19 cellular contexts compared by ENCODE assay signal in the genomic region with DNA sequence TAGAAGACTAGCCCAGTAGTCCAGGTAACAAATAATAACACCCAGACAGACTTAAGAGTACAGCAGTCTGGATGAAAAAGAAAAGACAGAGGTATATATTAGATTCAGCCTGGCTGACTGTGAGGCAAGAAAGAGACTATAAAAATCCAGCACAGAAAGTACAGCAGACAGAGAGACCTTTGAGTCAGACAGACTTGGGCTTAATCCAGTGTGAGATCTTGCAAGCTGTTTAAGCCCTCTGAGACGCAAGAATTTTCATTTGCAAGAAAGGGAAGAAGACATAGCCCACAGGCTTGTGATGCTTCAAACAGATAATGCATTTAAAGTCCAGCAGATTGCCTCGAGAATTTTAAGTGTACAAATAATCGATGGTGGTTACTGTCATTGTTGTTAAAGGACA.
DNase-seq lines count a peak whose midpoint lies in the region; ATAC-seq, FAIRE-seq and TF ChIP-seq lines count a peak whose summit lies in the region.
"Had no signal": no experiment of that assay in that cellular context is flagged by ENCODE, and none has a peak within 500 bp of the region (broad histone marks: within the 10 kb centered on the region; RNA-seq: fewer than 3 reads in every experiment).

No MANE protein-coding gene starts in this region.

- no peak overlapping the region for H3K4me3 Mint-ChIP-seq in astrocyte (ENCODE audit: unreplicated experiment)
- H3K4me3 Mint-ChIP-seq: nephron had no signal

- H3K4me1 Mint-ChIP-seq in astrocyte (ENCODE audit: low read depth, unreplicated experiment) = peaks cover 14% of the 10 kb centered on the region
- H3K4me1 Mint-ChIP-seq: nephron had no signal

- H3K4me3 ChIP-seq in astrocyte (ENCODE audit: insufficient read depth, low read depth, low read length) = no peak overlapping the region
- H3K4me3 ChIP-seq: cardiac muscle cell, HAP-1, skin epidermis, tibial nerve had no signal

- H3K9me3 ChIP-seq in astrocyte (ENCODE audit: insufficient read depth, low read depth, low read length) = no peaks in the 10 kb centered on the region
- H3K9me3 ChIP-seq: HAP-1, tibial nerve had no signal

- H3K27ac ChIP-seq in astrocyte (ENCODE audit: low read depth, low read length) = no peak overlapping the region
- H3K27ac ChIP-seq: cardiac muscle cell, skin epidermis, tibial nerve had no signal

- DNase-seq in NCI-H82 (lab: John Stamatoyannopoulos, UW) = peak; percentile 78
- peak; percentile 53 for DNase-seq in astrocyte (ENCODE audit: low read depth)
- DNase-seq in inferior parietal cortex (ENCODE audit: extremely low spot score) = peak; percentile 59
- peak; percentile 47 for DNase-seq in stromal cell of bone marrow (ENCODE audit: low read depth)
- DNase-seq in activated effector memory CD4-positive, alpha-beta T cell treated with Interleukin-2 at 50 U/mL for 16 hours = no peak
- DNase-seq in DMS79 (lab: John Stamatoyannopoulos, UW) = no peak
- DNase-seq: activated CD4-positive, alpha-beta T cell treated with anti-CD3 and anti-CD28 coated beads for 4 hours; dermis blood vessel endothelial cell; Kasumi-1; left colon; stimulated activated naive CD4-positive, alpha-beta T cell treated with Interleukin-2 at 50 U/mL for 16 hours had no signal

- FAIRE-seq in astrocyte (lab: Jason Lieb, UNC) = no peak

- no peaks in the 10 kb centered on the region for H3K27me3 Mint-ChIP-seq in astrocyte (ENCODE audit: low read depth, unreplicated experiment)
- H3K27me3 Mint-ChIP-seq: progenitor cell of endocrine pancreas had no signal

- no peaks in the 10 kb centered on the region for H3K9me3 Mint-ChIP-seq in astrocyte (ENCODE audit: unreplicated experiment)
- H3K9me3 Mint-ChIP-seq: nephron had no signal

- H3K27me3 ChIP-seq in astrocyte (ENCODE audit: insufficient read depth, low read length) = no peaks in the 10 kb centered on the region
- H3K27me3 ChIP-seq: cardiac muscle cell, tibial nerve had no signal

- no peaks in the 10 kb centered on the region for H3K36me3 Mint-ChIP-seq in astrocyte (ENCODE audit: low read depth, unreplicated experiment)

- ATAC-seq in HG03159 (IDR thresholded peaks at IDR 0.05; ENCODE audit: unreplicated experiment) = no peak
- ATAC-seq: left colon, Right ventricle myocardium inferior had no signal

- no peaks in the 10 kb centered on the region for H3K4me1 ChIP-seq in astrocyte (ENCODE audit: insufficient read depth, low read length)
- H3K4me1 ChIP-seq: HAP-1, tibial nerve had no signal

- no peak overlapping the region for H2AFZ ChIP-seq in astrocyte (ENCODE audit: low read depth, low read length)

- no peaks in the 10 kb centered on the region for H4K20me1 ChIP-seq in astrocyte (ENCODE audit: insufficient read depth, low read length)

- TF ChIP-seq CTCF in astrocyte (IDR thresholded peaks at IDR 0.05; ENCODE audit: insufficient read depth, low read depth, low read length) = no peak

- H3K36me3 ChIP-seq in astrocyte (ENCODE audit: insufficient read depth, low read length) = no peaks in the 10 kb centered on the region
- H3K36me3 ChIP-seq: cardiac muscle cell, HAP-1, tibial nerve had no signal

- peak overlapping the region; percentile 22 for H3K27ac Mint-ChIP-seq in astrocyte (ENCODE audit: unreplicated experiment)
- H3K27ac Mint-ChIP-seq: nephron, progenitor cell of endocrine pancreas had no signal

- no peaks in the 10 kb centered on the region for H3K79me2 ChIP-seq in astrocyte (ENCODE audit: insufficient read depth, low read length)

- H3K4me2 ChIP-seq in astrocyte (ENCODE audit: low read length) = no peak overlapping the region

- H3K9ac ChIP-seq in astrocyte (ENCODE audit: low read length) = no peak overlapping the region

Comparison
In these comparisons a context has a peak if more than half of its experiments do, and no peak if none do; other contexts are left out.
1. DNase-seq: peak in NCI-H82 (single experiment), astrocyte (single experiment), inferior parietal cortex (single experiment) and stromal cell of bone marrow (single experiment); none in activated effector memory CD4-positive, alpha-beta T cell treated with Interleukin-2 at 50 U/mL for 16 hours (single experiment) and DMS79 (single experiment).